In the genomic region with DNA sequence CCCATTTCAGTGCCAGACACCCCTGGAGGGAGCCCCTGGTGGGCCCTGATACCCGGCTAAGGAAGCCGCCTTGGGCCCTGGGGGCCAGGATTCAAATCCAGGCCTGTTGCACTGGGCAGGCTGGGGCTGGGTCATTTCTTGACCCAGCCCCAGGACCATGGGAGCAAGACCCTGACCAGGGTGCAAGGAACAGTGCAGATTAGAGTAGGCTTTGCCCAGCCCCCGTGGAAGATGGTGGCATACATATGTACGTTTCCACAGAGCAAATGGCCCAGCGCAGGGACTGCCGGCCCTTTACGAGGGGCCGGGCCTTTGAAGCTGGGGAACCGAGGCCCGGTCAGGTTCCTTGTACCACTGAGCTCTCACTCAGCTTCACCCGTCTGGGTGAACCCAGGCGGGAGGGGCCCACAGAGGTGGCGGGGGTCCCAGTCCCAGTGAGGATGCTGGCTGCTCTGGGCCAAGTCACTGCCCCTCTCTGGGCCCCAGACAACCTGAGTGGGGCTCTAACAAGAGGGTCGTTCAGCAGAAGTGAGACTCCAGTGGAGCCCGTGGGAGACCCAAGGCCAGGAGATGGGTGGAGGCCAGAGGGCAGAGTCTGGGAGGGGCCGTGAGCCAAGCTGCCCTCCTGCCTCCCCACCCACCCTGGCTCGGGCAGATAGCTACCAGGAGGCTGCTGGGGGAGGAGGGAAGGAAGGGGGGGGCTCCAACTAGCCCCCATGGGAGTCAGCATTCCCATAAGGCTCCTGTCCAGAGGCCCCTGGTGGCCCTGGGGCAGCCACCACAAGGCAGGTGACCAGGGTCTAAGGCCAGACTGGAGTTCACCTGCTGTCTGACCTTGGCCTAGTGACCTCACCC, we compare ENCODE assay signal across 10 cellular contexts. TPM values are rescaled to one million over a fixed set of nuclear protein-coding genes. Genes with fewer than 3 reads are reported as not detected.
A peak's percentile ranks its signal among the peaks of the same experiment; 100 is the strongest.
DNase-seq lines count a peak whose midpoint lies in the region; ATAC-seq and TF ChIP-seq lines count a peak whose summit lies in the region.
"Had no signal": no experiment of that assay in that cellular context is flagged by ENCODE, and none has a peak within 500 bp of the region (broad histone marks: within the 10 kb centered on the region; RNA-seq: fewer than 3 reads in every experiment).

No MANE protein-coding gene starts in this region.

- peaks cover 56% of the 10 kb centered on the region for H3K4me1 Mint-ChIP-seq in activated naive CD4-positive, alpha-beta T cell treated with anti-CD3 and anti-CD28 coated beads, Interleukin-2, amount 10 ng/mL, durations not matched to agents 7 days and 5 days

- H3K79me1 ChIP-seq in mesenchymal stem cell (replicated peaks; ENCODE audit: low read length, poor library complexity, severe bottlenecking), result peaks cover 33% of the 10 kb centered on the region

- no peak overlapping the region for H3K18ac ChIP-seq in mesenchymal stem cell (ENCODE audit: low read depth in 1 of 2, low read length in 2 of 2)

- H4K20me1 ChIP-seq in mammary epithelial cell (ENCODE audit: insufficient read depth, low read length), result peaks cover 7% of the 10 kb centered on the region

- no peak overlapping the region for H2BK5ac ChIP-seq in mesenchymal stem cell (ENCODE audit: low read depth, low read length, poor library complexity, severe bottlenecking)

- TF ChIP-seq CTCF in mammary epithelial cell (conservative IDR thresholded peaks at IDR 0.05 in 1 of 2, IDR thresholded peaks at IDR 0.05 in 1 of 2; ENCODE audit: extremely low read depth in 1 of 2, insufficient read depth in 1 of 2, low read depth in 1 of 2, low read length in 2 of 2) (no peak), upper lobe of left lung (IDR thresholded peaks at IDR 0.05) (no peak)

- no peaks in the 10 kb centered on the region for H3K27me3 Mint-ChIP-seq in activated naive CD4-positive, alpha-beta T cell treated with anti-CD3 and anti-CD28 coated beads, Interleukin-2, amount 10 ng/mL, durations not matched to agents 7 days and 5 days

- H2AFZ ChIP-seq in mammary epithelial cell (ENCODE audit: low read depth, low read length), result no peak overlapping the region
- H2AFZ ChIP-seq in mesenchymal stem cell (ENCODE audit: low read depth, low read length), result no peak overlapping the region

- H3K4me3 ChIP-seq in mammary epithelial cell (replicated peaks in 1 of 3; ENCODE audit: insufficient read depth in 1 of 3, low read depth in 2 of 3, low read length in 3 of 3), result peak overlapping the region; percentile 67 to 98 (median 97)
- H3K4me3 ChIP-seq in mesenchymal stem cell (ENCODE audit: insufficient read depth in 1 of 2, low read depth in 1 of 2, low read length in 2 of 2), result peak overlapping the region in 1 of 2 experiments; percentile 90
- peak overlapping the region in 3 of 4 donors; percentile 95 to 100 (median 99) for H3K4me3 ChIP-seq in upper lobe of left lung

- H3K23ac ChIP-seq in mesenchymal stem cell (ENCODE audit: low read length in 2 of 2), result no peak overlapping the region

- H3K9ac ChIP-seq in mammary epithelial cell (ENCODE audit: insufficient read depth, low read length), result no peak overlapping the region
- H3K9ac ChIP-seq in mesenchymal stem cell (ENCODE audit: low read length), result peak overlapping the region; percentile 86

- dilution Hi-C loops in mammary epithelial cell (cut with HindIII; ENCODE audit: low sequenced_read_pairs), result no loop called here

- peak overlapping the region; percentile 21 for H2BK15ac ChIP-seq in mesenchymal stem cell (ENCODE audit: low read depth, poor library complexity, severe bottlenecking)

- peak overlapping the region in 1 of 2 experiments; percentile 10 for H3K4ac ChIP-seq in mesenchymal stem cell (ENCODE audit: low read depth in 1 of 2, low read length in 2 of 2)

- peaks cover 50% of the 10 kb centered on the region for H3K4me1 ChIP-seq in mammary epithelial cell (ENCODE audit: insufficient read depth, low read length)
- peaks cover 61% of the 10 kb centered on the region for H3K4me1 ChIP-seq in mesenchymal stem cell (ENCODE audit: control insufficient read depth, insufficient read depth, low read depth, low read length)
- peaks cover 76 to 79% (median 79%) of the 10 kb centered on the region in 4 donors for H3K4me1 ChIP-seq in upper lobe of left lung

- peaks cover 71% of the 10 kb centered on the region for H3K79me2 ChIP-seq in mammary epithelial cell (ENCODE audit: insufficient read depth, low read length)

- H3K4me3 Mint-ChIP-seq in activated naive CD4-positive, alpha-beta T cell treated with anti-CD3 and anti-CD28 coated beads, Interleukin-2, amount 10 ng/mL, durations not matched to agents 7 days and 5 days, result peak overlapping the region; percentile 87

- no peaks in the 10 kb centered on the region for H3K27me3 ChIP-seq in mammary epithelial cell (ENCODE audit: insufficient read depth, low read length)
- no peaks in the 10 kb centered on the region for H3K27me3 ChIP-seq in mesenchymal stem cell (ENCODE audit: control insufficient read depth in 1 of 2, insufficient read depth in 1 of 2, low read length in 2 of 2)
- no peaks in the 10 kb centered on the region for H3K27me3 ChIP-seq in upper lobe of left lung

- H3K36me3 Mint-ChIP-seq in activated naive CD4-positive, alpha-beta T cell treated with anti-CD3 and anti-CD28 coated beads, Interleukin-2, amount 10 ng/mL, durations not matched to agents 7 days and 5 days, result peaks cover 20% of the 10 kb centered on the region

- no peak overlapping the region for H4K8ac ChIP-seq in mesenchymal stem cell (ENCODE audit: low read length)

- H3K9me3 ChIP-seq in mammary epithelial cell (replicated peaks; ENCODE audit: insufficient read depth, low read length) (no peaks in the 10 kb centered on the region), mesenchymal stem cell (ENCODE audit: control insufficient read depth, low read length) (no peaks in the 10 kb centered on the region), upper lobe of left lung (no peaks in the 10 kb centered on the region)

- H2BK120ac ChIP-seq in mesenchymal stem cell (ENCODE audit: low read depth, low read length), result no peak overlapping the region

- peak overlapping the region; percentile 68 for H3K27ac Mint-ChIP-seq in activated naive CD4-positive, alpha-beta T cell treated with anti-CD3 and anti-CD28 coated beads, Interleukin-2, amount 10 ng/mL, durations not matched to agents 7 days and 5 days

- in situ Hi-C loops in mammary epithelial cell (cut with MboI; ENCODE audit: low sequenced_read_pairs in 2 of 2), result no loop called here

- no TSS peak for BruUV-seq in mammary epithelial cell (replicated peaks; lab: Mats Ljungman, UMichigan)

- CTCF ChIA-PET in activated naive CD4-positive, alpha-beta T cell treated with anti-CD3 and anti-CD28 coated beads, Interleukin-2, amount 10 ng/mL, durations not matched to agents 7 days and 5 days (lab: Charles Lee), result no interaction called here
- CTCF ChIA-PET in mammary epithelial cell (lab: Charles Lee; ENCODE audit: low non-redundant PET), result no interaction called here

- peak overlapping the region; percentile 93 for H3K4me2 ChIP-seq in mammary epithelial cell (ENCODE audit: insufficient read depth, low read depth, low read length)
- peak overlapping the region; percentile 30 for H3K4me2 ChIP-seq in mesenchymal stem cell (ENCODE audit: low read length, poor library complexity, severe bottlenecking)

- H3K27ac ChIP-seq in mammary epithelial cell (ENCODE audit: insufficient read depth, low read depth, low read length) (no peak overlapping the region), mesenchymal stem cell (ENCODE audit: low read length, poor library complexity, severe bottlenecking) (no peak overlapping the region), upper lobe of left lung (peak overlapping the region; percentile 95 to 100 (median 98))

- H4K91ac ChIP-seq in mesenchymal stem cell (ENCODE audit: low read length), result no peak overlapping the region

- H3K36me3 ChIP-seq in mammary epithelial cell (ENCODE audit: insufficient read depth, low read length) (peaks cover 4% of the 10 kb centered on the region), mesenchymal stem cell (ENCODE audit: control insufficient read depth in 1 of 2, insufficient read depth in 2 of 2, low read depth in 1 of 2, low read length in 2 of 2) (peaks cover 41 to 59% of the 10 kb centered on the region in 2 experiments), upper lobe of left lung (peaks cover 7 to 60% (median 38%) of the 10 kb centered on the region in 4 donors)

- intact Hi-C loops in mammary epithelial cell (cut with micrococcal nuclease), result no loop called here

- ATAC-seq in upper lobe of left lung (ENCODE audit: low FRiP score in 2 of 2) (no peak), GM21576 (IDR thresholded peaks at IDR 0.05; ENCODE audit: unreplicated experiment) (no peak), HG03354 (IDR thresholded peaks at IDR 0.05; ENCODE audit: poor library complexity, severe bottlenecking, unreplicated experiment) (no peak), GM21526 (IDR thresholded peaks at IDR 0.05; ENCODE audit: low FRiP score, unreplicated experiment) (no peak)

- no peak for TF ChIP-seq EP300 in upper lobe of left lung (IDR thresholded peaks at IDR 0.05)

- 85% methylated on average over 15 of the region's 17 CpGs for WGBS in mammary epithelial cell (ENCODE audit: low coverage, missing lambda C conversion rate)
- WGBS in mesenchymal stem cell, result 93% methylated on average over 15 of the region's 17 CpGs
- WGBS in upper lobe of left lung, 2 donors, result 64 to 72% methylated on average over 6 to 17 of the region's 17 CpGs

- H3K14ac ChIP-seq in mesenchymal stem cell (ENCODE audit: low read length in 2 of 2), result no peak overlapping the region

- TF ChIP-seq POLR2A in upper lobe of left lung (IDR thresholded peaks at IDR 0.05), result no peak

- H3K9me3 Mint-ChIP-seq in activated naive CD4-positive, alpha-beta T cell treated with anti-CD3 and anti-CD28 coated beads, Interleukin-2, amount 10 ng/mL, durations not matched to agents 7 days and 5 days, result no peaks in the 10 kb centered on the region

- peak overlapping the region; percentile 43 for H2AK5ac ChIP-seq in mesenchymal stem cell (ENCODE audit: low read length, severe bottlenecking)

- DNase-seq in activated naive CD4-positive, alpha-beta T cell treated with anti-CD3 and anti-CD28 coated beads, Interleukin-2, amount 10 ng/mL, durations not matched to agents 7 days and 5 days, result no peak
- DNase-seq in activated naive CD4-positive, alpha-beta T cell treated with Interleukin-2 at 50 U/mL for 16 hours, result no peak
- DNase-seq in mammary epithelial cell (no peak), mesenchymal stem cell (no peak), upper lobe of left lung (peak in 1 of 2 donors; percentile 25)
- DNase-seq: NCI-H2029 had no signal

- no peak overlapping the region for H2BK12ac ChIP-seq in mesenchymal stem cell (ENCODE audit: low read length in 2 of 2)

RNA-seq across cellular contexts. Expression of a gene that starts 2.7 kb away (rescaled TPM):
- total RNA-seq in mammary epithelial cell (100 to 1,000 TPM in 1 of 2 donors, 10 to 100 TPM in 1; 91.7 to 248 TPM), upper lobe of left lung (100 to 1,000 TPM; 200 to 397 (median 264) TPM)
- polyA plus RNA-seq in mammary epithelial cell, result 152 TPM
- polyA minus RNA-seq in mammary epithelial cell, result 244 TPM
- polyA plus RNA-seq in mesenchymal stem cell (2013, experiment 1 of 2), result 126 TPM
- polyA plus RNA-seq in mesenchymal stem cell (2013, experiment 2 of 2), result 128 TPM

RNA-seq across cellular contexts. Expression of a gene that starts 32.8 kb away (rescaled TPM):
- 10 to 100 TPM; 39.5 to 62.8 TPM for total RNA-seq in mammary epithelial cell
- polyA plus RNA-seq in mammary epithelial cell, result 25.9 TPM
- polyA minus RNA-seq in mammary epithelial cell, result 39.2 TPM
- polyA plus RNA-seq in mesenchymal stem cell (2013, experiment 1 of 2), result 60.4 TPM
- polyA plus RNA-seq in mesenchymal stem cell (2013, experiment 2 of 2), result 58.7 TPM
- 10 to 100 TPM; 49.0 to 87.3 (median 69.8) TPM for total RNA-seq in upper lobe of left lung

RNA-seq across cellular contexts. Expression of a gene that starts 47.8 kb away (rescaled TPM):
- total RNA-seq in mammary epithelial cell, result 10 to 100 TPM; 22.0 to 91.4 TPM
- polyA plus RNA-seq in mammary epithelial cell, result 84.2 TPM
- 147 TPM for polyA minus RNA-seq in mammary epithelial cell
- 48.9 TPM for polyA plus RNA-seq in mesenchymal stem cell (2013, experiment 1 of 2)
- 47.9 TPM for polyA plus RNA-seq in mesenchymal stem cell (2013, experiment 2 of 2)
- 100 to 1,000 TPM in 1 of 6 donors, 10 to 100 TPM in 5; 35.4 to 107 (median 60.7) TPM for total RNA-seq in upper lobe of left lung

RNA-seq across cellular contexts. Expression of a gene that starts 48.4 kb away (rescaled TPM):
- total RNA-seq in mammary epithelial cell (10 to 100 TPM in 1 of 2 donors, 1 to 10 TPM in 1; 1.2 to 11.2 TPM), upper lobe of left lung (10 to 100 TPM in 2 of 6 donors, 1 to 10 TPM in 3, under 1 TPM in 1; 0.59 to 61.8 (median 6.4) TPM)
- 12.6 TPM for polyA plus RNA-seq in mammary epithelial cell
- 8.8 TPM for polyA minus RNA-seq in mammary epithelial cell
- 2.2 TPM for polyA plus RNA-seq in mesenchymal stem cell (2013, experiment 1 of 2)
- 2.1 TPM for polyA plus RNA-seq in mesenchymal stem cell (2013, experiment 2 of 2)
- total RNA-seq: Daoy had no signal

Comparison
In these comparisons a context has a peak if more than half of its experiments do, and no peak if none do; other contexts are left out.
1. H3K27ac ChIP-seq: peak in upper lobe of left lung (4 of 4); none in mammary epithelial cell (single experiment) and mesenchymal stem cell (single experiment).